10 cellular contexts compared by ENCODE assay signal in genomic region chr16:46822270-46822669, GRCh38. TPM values are rescaled to one million over a fixed set of nuclear protein-coding genes. Genes with fewer than 3 reads are reported as not detected.
DNase-seq lines count a peak whose midpoint lies in the region; ATAC-seq, FAIRE-seq and TF ChIP-seq lines count a peak whose summit lies in the region.
"Had no signal": no experiment of that assay in that cellular context is flagged by ENCODE, and none has a peak within 500 bp of the region (broad histone marks: within the 10 kb centered on the region; RNA-seq: fewer than 3 reads in every experiment).

No MANE protein-coding gene starts in this region.

- no peak for FAIRE-seq in urothelium cell line (lab: Jason Lieb, UNC)

- no peak for TF ChIP-seq CTCF in astrocyte of the cerebellum (IDR thresholded peaks at IDR 0.05; ENCODE audit: low read depth, low read length, missing control alignments)

- no peak overlapping the region for H3K27ac Mint-ChIP-seq in CD4-positive, CD25-positive, alpha-beta regulatory T cell

- peaks cover 36% of the 10 kb centered on the region for H3K4me1 ChIP-seq in CD4-positive, CD25-positive, alpha-beta regulatory T cell (ENCODE audit: control insufficient read depth, insufficient read depth, low read length, poor library complexity, severe bottlenecking)

- in situ Hi-C loops in astrocyte of the cerebellum (cut with HindIII; ENCODE audit: low sequenced_read_pairs): no loop called here

- H3K4me3 Mint-ChIP-seq in CD4-positive, CD25-positive, alpha-beta regulatory T cell: no peak overlapping the region

- no peaks in the 10 kb centered on the region for H3K36me3 ChIP-seq in CD4-positive, CD25-positive, alpha-beta regulatory T cell (ENCODE audit: control insufficient read depth, insufficient read depth, low read length)
- H3K36me3 ChIP-seq: ovary had no signal

- DNase-seq in CD4-positive, CD25-positive, alpha-beta regulatory T cell: peak in 1 of 3 donors; percentile 38
- DNase-seq in astrocyte of the cerebellum (ENCODE audit: low read depth) (peak; percentile 20), COR-L47 (lab: John Stamatoyannopoulos, UW) (no peak), urothelium cell line (ENCODE audit: low spot score) (no peak), NCI-H2081 (lab: John Stamatoyannopoulos, UW) (no peak), NCI-H2029 (lab: John Stamatoyannopoulos, UW) (no peak)
- DNase-seq: ovary, SW 1271 had no signal

- ATAC-seq in CD4-positive, CD25-positive, alpha-beta regulatory T cell (ENCODE audit: low read depth in 2 of 2): no peak
- peak; percentile 76 for ATAC-seq in GM19025 (IDR thresholded peaks at IDR 0.05; ENCODE audit: low read depth, unreplicated experiment)
- peak; percentile 78 for ATAC-seq in HG03045 (IDR thresholded peaks at IDR 0.05; ENCODE audit: unreplicated experiment)

- no peaks in the 10 kb centered on the region for H3K9me3 Mint-ChIP-seq in CD4-positive, CD25-positive, alpha-beta regulatory T cell

- H3K36me3 Mint-ChIP-seq in CD4-positive, CD25-positive, alpha-beta regulatory T cell: peaks cover 10% of the 10 kb centered on the region

- H3K27me3 Mint-ChIP-seq in CD4-positive, CD25-positive, alpha-beta regulatory T cell: no peaks in the 10 kb centered on the region

- no peak overlapping the region for H3K27ac ChIP-seq in CD4-positive, CD25-positive, alpha-beta regulatory T cell (ENCODE audit: insufficient read depth, low read length, poor library complexity, severe bottlenecking)
- H3K27ac ChIP-seq: ovary had no signal

- H3K9me3 ChIP-seq in CD4-positive, CD25-positive, alpha-beta regulatory T cell (ENCODE audit: control insufficient read depth in 2 of 2, low read length in 2 of 2): no peaks in the 10 kb centered on the region
- H3K9me3 ChIP-seq: ovary had no signal

- peak overlapping the region; percentile 51 for H3K4me3 ChIP-seq in CD4-positive, CD25-positive, alpha-beta regulatory T cell (ENCODE audit: low read depth, low read length)
- H3K4me3 ChIP-seq in astrocyte of the cerebellum (ENCODE audit: low read depth, low read length): no peak overlapping the region
- H3K4me3 ChIP-seq: ovary had no signal

- peaks cover 17 to 35% (median 23%) of the 10 kb centered on the region in 4 donors for H3K4me1 Mint-ChIP-seq in CD4-positive, CD25-positive, alpha-beta regulatory T cell

- no peaks in the 10 kb centered on the region for H3K27me3 ChIP-seq in CD4-positive, CD25-positive, alpha-beta regulatory T cell (ENCODE audit: control insufficient read depth, insufficient read depth, low read length)
- H3K27me3 ChIP-seq: ovary had no signal

RNA-seq across cellular contexts. Expression of gene C16orf87, which starts 8.7 kb away (rescaled TPM):
- 24.6 TPM for total RNA-seq in CD4-positive, CD25-positive, alpha-beta regulatory T cell
- 10 to 100 TPM; 13.1 to 22.6 (median 15.8) TPM for polyA plus RNA-seq in CD4-positive, CD25-positive, alpha-beta regulatory T cell

Comparison
In these comparisons a context has a peak if more than half of its experiments do, and no peak if none do; other contexts are left out.
1. ATAC-seq: peak in GM19025 (single experiment) and HG03045 (single experiment); none in CD4-positive, CD25-positive, alpha-beta regulatory T cell (0 of 2).